ENCODE assay signal across 12 cellular contexts in genomic region chr2:37637122-37637875, GRCh38. TPM values are rescaled to one million over a fixed set of nuclear protein-coding genes. Genes with fewer than 3 reads are reported as not detected.
DNase-seq lines count a peak whose midpoint lies in the region; ATAC-seq, FAIRE-seq and TF ChIP-seq lines count a peak whose summit lies in the region.
"Had no signal": no experiment of that assay in that cellular context is flagged by ENCODE, and none has a peak within 500 bp of the region (broad histone marks: within the 10 kb centered on the region; RNA-seq: fewer than 3 reads in every experiment).

No MANE protein-coding gene starts in this region.

- peaks cover 53% of the 10 kb centered on the region for H3K27me3 Mint-ChIP-seq in endodermal cell (ENCODE audit: insufficient read depth)
- H3K27me3 Mint-ChIP-seq: activated CD4-positive, alpha-beta memory T cell treated with anti-CD3 and anti-CD28 coated beads, Interleukin-2, amount 10 ng/mL, durations not matched to agents 7 days and 5 days had no signal

- POLR2A ChIA-PET in PC-3 (lab: Charles Lee; ENCODE audit: unreplicated experiment), result interaction anchor here (0.7 kb wide), 1 partner anchor 176 kb away, joined by 4 read pairs; no protein-coding TSS in a partner anchor

- no peak overlapping the region for H2AFZ ChIP-seq in PC-3 (ENCODE audit: low read length)

- H3K36me3 Mint-ChIP-seq in endodermal cell (ENCODE audit: low read depth), result peaks cover 15% of the 10 kb centered on the region

- no peak overlapping the region for H3K27ac Mint-ChIP-seq in endodermal cell

- no peaks in the 10 kb centered on the region for H3K27me3 ChIP-seq in PC-3 (ENCODE audit: low read length)
- H3K27me3 ChIP-seq in endodermal cell (ENCODE audit: control insufficient read depth, insufficient read depth, low read length, poor library complexity, severe bottlenecking), result peaks cover 5% of the 10 kb centered on the region
- H3K27me3 ChIP-seq: ovary had no signal

- ATAC-seq in PC-3 (no peak), GM18873 (IDR thresholded peaks at IDR 0.05; ENCODE audit: low FRiP score, unreplicated experiment) (no peak), HG02852 (IDR thresholded peaks at IDR 0.05; ENCODE audit: unreplicated experiment) (no peak)

- no TSS peak for BruUV-seq in PC-3 (replicated peaks; lab: Mats Ljungman, UMichigan)

- H3K4me2 ChIP-seq in PC-3 (ENCODE audit: low read length), result no peak overlapping the region

- TF ChIP-seq CTCF in AG09309 (IDR thresholded peaks at IDR 0.05; ENCODE audit: control insufficient read depth, insufficient read depth, low read depth, low read length, missing control alignments), result peak; percentile 21
- 0 out of 2 replicates have a peak, but pooled peaks have one; percentile 26 for TF ChIP-seq CTCF in PC-3 (conservative IDR thresholded peaks at IDR 0.05; ENCODE audit: low read depth, low read length)
- TF ChIP-seq CTCF in endodermal cell (conservative IDR thresholded peaks at IDR 0.05), result peak; percentile 56

- H3F3A ChIP-seq in PC-3 (ENCODE audit: low read length, unreplicated experiment), result no peaks in the 10 kb centered on the region

- H3K36me3 ChIP-seq in PC-3 (ENCODE audit: low read depth, low read length), result no peaks in the 10 kb centered on the region
- H3K36me3 ChIP-seq in endodermal cell (ENCODE audit: control insufficient read depth, insufficient read depth, low read length), result peaks cover 13% of the 10 kb centered on the region
- H3K36me3 ChIP-seq: HAP-1, ovary had no signal

- no peak for FAIRE-seq in H54 (lab: Jason Lieb, UNC)

- peaks cover 30% of the 10 kb centered on the region for H3K4me1 Mint-ChIP-seq in endodermal cell

- no peaks in the 10 kb centered on the region for H3K79me2 ChIP-seq in PC-3 (ENCODE audit: low read length)

- H3K4me1 ChIP-seq in PC-3 (ENCODE audit: insufficient read depth, low read length), result no peaks in the 10 kb centered on the region
- no peaks in the 10 kb centered on the region for H3K4me1 ChIP-seq in endodermal cell (ENCODE audit: control insufficient read depth, insufficient read depth, low read length)
- H3K4me1 ChIP-seq: HAP-1 had no signal

- H3K9me3 Mint-ChIP-seq in endodermal cell, result peaks cover 6% of the 10 kb centered on the region
- H3K9me3 Mint-ChIP-seq: activated CD4-positive, alpha-beta memory T cell treated with anti-CD3 and anti-CD28 coated beads, Interleukin-2, amount 10 ng/mL, durations not matched to agents 7 days and 5 days had no signal

- H3K9ac ChIP-seq in PC-3 (ENCODE audit: low read length), result no peak overlapping the region
- no peak overlapping the region for H3K9ac ChIP-seq in endodermal cell (ENCODE audit: extremely low read depth, low read length, poor library complexity, severe bottlenecking)

- no peaks in the 10 kb centered on the region for H3K9me2 ChIP-seq in PC-3 (replicated peaks; ENCODE audit: low read length)

- intact Hi-C loops in PC-3 (cut with micrococcal nuclease), result no loop called here

- H3K27ac ChIP-seq in PC-3 (ENCODE audit: low read length) (no peak overlapping the region), endodermal cell (ENCODE audit: low read depth, low read length) (no peak overlapping the region)
- H3K27ac ChIP-seq: ovary had no signal

- WGBS in endodermal cell (ENCODE audit: insufficient coverage in 1 of 2, insufficient read length in 1 of 2), 2 experiments, result 88 to 91% methylated on average over 6 of the region's 6 CpGs

- H4K20me1 ChIP-seq in PC-3 (ENCODE audit: low read length), result no peaks in the 10 kb centered on the region

- CTCF ChIA-PET in PC-3 (lab: Charles Lee), result interaction anchor here (0.6 kb wide), 1 partner anchor 25 kb away, joined by 3 read pairs; no protein-coding TSS in a partner anchor

- H3K9me3 ChIP-seq in PC-3 (ENCODE audit: low read length) (no peaks in the 10 kb centered on the region), endodermal cell (ENCODE audit: control insufficient read depth, low read length) (no peaks in the 10 kb centered on the region)
- H3K9me3 ChIP-seq: HAP-1, ovary had no signal

- TF ChIP-seq POLR2A in H54 (IDR thresholded peaks at IDR 0.05; ENCODE audit: low read depth, low read length), result no peak

- no peak overlapping the region for H3K4me3 ChIP-seq in AG09309 (ENCODE audit: control insufficient read depth, low read depth, low read length)
- H3K4me3 ChIP-seq in PC-3 (ENCODE audit: low read length), result no peak overlapping the region
- H3K4me3 ChIP-seq in endodermal cell (ENCODE audit: low read length), result no peak overlapping the region
- H3K4me3 ChIP-seq: HAP-1, ovary had no signal

- H3K4me3 Mint-ChIP-seq in endodermal cell, result no peak overlapping the region
- H3K4me3 Mint-ChIP-seq: activated CD4-positive, alpha-beta memory T cell treated with anti-CD3 and anti-CD28 coated beads, Interleukin-2, amount 10 ng/mL, durations not matched to agents 7 days and 5 days had no signal

- DNase-seq in AG09309 (ENCODE audit: low read depth) (no peak), EH (ENCODE audit: low read depth) (peak; percentile 64), PC-3 (no peak), endodermal cell (no peak), H54 (ENCODE audit: insufficient read length, low spot score) (no peak), cerebellar cortex (ENCODE audit: low spot score) (no peak)
- DNase-seq: activated CD4-positive, alpha-beta memory T cell treated with anti-CD3 and anti-CD28 coated beads, Interleukin-2, amount 10 ng/mL, durations not matched to agents 7 days and 5 days; ovary; stimulated activated CD4-positive, alpha-beta T cell treated with anti-CD3 and anti-CD28 coated beads, Interleukin-15, amount 100 ng/mL, for 24 hours had no signal

RNA-seq across cellular contexts. Expression of gene CDC42EP3, which starts 34.1 kb away (rescaled TPM):
- total RNA-seq in PC-3 (2014; rRNA removed), result 22.5 and 28.4 TPM in 2 replicates
- 10 to 100 TPM; 26.4 to 30.2 TPM for total RNA-seq in endodermal cell
- 23.5 TPM for polyA plus RNA-seq in endodermal cell (2013, experiment 1 of 2)
- 26.2 TPM for polyA plus RNA-seq in endodermal cell (2013, experiment 2 of 2)
